ENCODE assay signal across 18 cellular contexts in the genomic region with DNA sequence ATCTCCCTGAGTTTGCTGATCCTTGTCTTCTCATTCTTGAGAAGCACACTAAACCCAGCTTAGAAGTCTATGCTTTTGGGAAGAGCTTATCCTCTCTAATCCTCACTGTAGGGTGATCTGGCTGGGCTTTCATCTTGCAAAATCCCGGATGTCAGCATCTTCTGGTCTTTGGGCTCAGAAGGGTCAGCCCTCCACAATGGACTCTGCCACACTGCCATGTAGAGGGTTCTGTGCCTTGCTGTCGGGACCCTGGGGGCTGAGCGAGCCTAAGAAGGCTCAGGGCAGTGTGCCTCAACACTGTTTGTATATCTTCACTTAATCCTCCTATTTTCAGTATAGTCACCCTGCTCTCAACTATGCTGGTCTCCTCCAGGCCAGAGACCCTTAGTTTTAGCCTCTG.
"Had no signal": no experiment of that assay in that cellular context is flagged by ENCODE, and none has a peak within 500 bp of the region (broad histone marks: within the 10 kb centered on the region; RNA-seq: fewer than 3 reads in every experiment).

No MANE protein-coding gene starts in this region.

- H3K27ac Mint-ChIP-seq: activated naive CD8-positive, alpha-beta T cell treated with anti-CD3 and anti-CD28 coated beads for 36 hours; activated T-helper 1 cell treated with anti-CD3 and anti-CD28 coated beads, Interleukin-12 subunit alpha, Interleukin-12 subunit beta, Interleukin-2, Interleukin-4 antibody, amounts not matched to agents 30 ng/mL and 10 ng/mL and 1 ng/mL, durations not matched to agents 14 hours and 24 hours and 36 hours; natural killer cell; stimulated activated memory B cell treated with anti-CD40 and anti-IgM and Interleukin-4, amounts not matched to agents 10 μg/mL and 1 μg/mL and 100 μg/mL, for 72 hours had no signal

- DNase-seq: activated CD4-positive, alpha-beta T cell treated with anti-CD3 and anti-CD28 coated beads, Interleukin-2, amount 50 U/mL, for 4 hours; activated naive CD4-positive, alpha-beta T cell; activated naive CD8-positive, alpha-beta T cell treated with anti-CD3 and anti-CD28 coated beads for 36 hours; amniotic stem cell; foreskin keratinocyte; islet precursor cell; left colon; lower lobe of right lung; natural killer cell; sigmoid colon; stimulated activated CD4-positive, alpha-beta T cell treated with anti-CD3 and anti-CD28 coated beads, Interleukin-4, amount 100 ng/mL, for 24 hours; T-helper 1 cell; T1000; upper lobe of left lung had no signal

- H3K4me1 ChIP-seq: foreskin keratinocyte, lower lobe of right lung, sigmoid colon, upper lobe of left lung had no signal

- H2AFZ ChIP-seq: hepatocyte had no signal

- H3K9me3 ChIP-seq: lower lobe of right lung, sigmoid colon, thoracic aorta, upper lobe of left lung had no signal

- H3K4me3 ChIP-seq: hepatocyte, lower lobe of right lung, sigmoid colon, thoracic aorta, upper lobe of left lung had no signal

- H3K79me2 ChIP-seq: hepatocyte had no signal

- H3K4me2 ChIP-seq: hepatocyte had no signal

- H3K4me1 Mint-ChIP-seq: activated naive CD8-positive, alpha-beta T cell treated with anti-CD3 and anti-CD28 coated beads for 36 hours; natural killer cell; stimulated activated memory B cell treated with anti-CD40 and anti-IgM and Interleukin-4, amounts not matched to agents 10 μg/mL and 1 μg/mL and 100 μg/mL, for 72 hours had no signal

- H3K27me3 Mint-ChIP-seq: activated naive CD8-positive, alpha-beta T cell treated with anti-CD3 and anti-CD28 coated beads for 36 hours; stimulated activated memory B cell treated with anti-CD40 and anti-IgM and Interleukin-4, amounts not matched to agents 10 μg/mL and 1 μg/mL and 100 μg/mL, for 72 hours had no signal

- H3K36me3 Mint-ChIP-seq: activated naive CD8-positive, alpha-beta T cell treated with anti-CD3 and anti-CD28 coated beads for 36 hours; natural killer cell; stimulated activated memory B cell treated with anti-CD40 and anti-IgM and Interleukin-4, amounts not matched to agents 10 μg/mL and 1 μg/mL and 100 μg/mL, for 72 hours had no signal

- H3K9me3 Mint-ChIP-seq: activated naive CD8-positive, alpha-beta T cell treated with anti-CD3 and anti-CD28 coated beads for 36 hours; activated T-helper 1 cell treated with anti-CD3 and anti-CD28 coated beads, Interleukin-12 subunit alpha, Interleukin-12 subunit beta, Interleukin-2, Interleukin-4 antibody, amounts not matched to agents 30 ng/mL and 10 ng/mL and 1 ng/mL, durations not matched to agents 14 hours and 24 hours and 36 hours; natural killer cell had no signal

- H3K27ac ChIP-seq: foreskin keratinocyte, hepatocyte, lower lobe of right lung, sigmoid colon, thoracic aorta, upper lobe of left lung had no signal

- H3K27me3 ChIP-seq: foreskin keratinocyte, hepatocyte, sigmoid colon, upper lobe of left lung had no signal

- H3K36me3 ChIP-seq: lower lobe of right lung, sigmoid colon, thoracic aorta, upper lobe of left lung had no signal

- ATAC-seq: foreskin keratinocyte; lower lobe of right lung; natural killer cell; stimulated activated memory B cell treated with anti-CD40 and anti-IgM and Interleukin-4, amounts not matched to agents 10 μg/mL and 1 μg/mL and 100 μg/mL, for 72 hours had no signal

- H3K4me3 Mint-ChIP-seq: activated naive CD8-positive, alpha-beta T cell treated with anti-CD3 and anti-CD28 coated beads for 36 hours; activated T-helper 1 cell treated with anti-CD3 and anti-CD28 coated beads, Interleukin-12 subunit alpha, Interleukin-12 subunit beta, Interleukin-2, Interleukin-4 antibody, amounts not matched to agents 30 ng/mL and 10 ng/mL and 1 ng/mL, durations not matched to agents 14 hours and 24 hours and 36 hours; natural killer cell; stimulated activated memory B cell treated with anti-CD40 and anti-IgM and Interleukin-4, amounts not matched to agents 10 μg/mL and 1 μg/mL and 100 μg/mL, for 72 hours had no signal
